In the genomic region with DNA sequence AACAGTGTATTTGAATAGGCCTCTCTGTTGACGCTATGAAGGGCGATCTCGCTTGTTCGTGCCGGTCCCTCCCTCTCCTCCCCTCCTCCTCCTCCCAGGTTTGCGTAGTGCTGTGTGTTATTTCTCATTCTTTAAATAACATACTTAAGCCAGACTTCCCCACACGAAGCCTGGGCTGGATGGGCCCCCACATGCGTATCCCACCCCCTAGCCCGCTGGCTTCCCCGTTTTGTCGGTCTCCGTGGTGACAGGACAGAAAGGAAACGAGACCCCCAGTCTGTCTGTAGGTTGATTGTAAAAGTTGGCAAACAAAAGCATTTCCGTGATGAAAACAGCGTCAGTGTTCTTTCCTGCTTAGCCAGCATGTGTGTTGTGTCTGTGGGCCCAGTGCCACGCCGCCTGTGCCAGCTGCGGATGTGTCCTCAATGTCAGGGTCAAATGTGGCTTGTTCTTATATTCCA, we compare ENCODE assay signal across 11 cellular contexts. TPM values are rescaled to one million over a fixed set of nuclear protein-coding genes. Genes with fewer than 3 reads are reported as not detected.
DNase-seq lines count a peak whose midpoint lies in the region; ATAC-seq and TF ChIP-seq lines count a peak whose summit lies in the region.
"Had no signal": no experiment of that assay in that cellular context is flagged by ENCODE, and none has a peak within 500 bp of the region (broad histone marks: within the 10 kb centered on the region; RNA-seq: fewer than 3 reads in every experiment).

No MANE protein-coding gene starts in this region.

- ATAC-seq in activated T-cell treated with anti-CD3 and anti-CD28 coated beads, Interleukin-2, amount 50 U/mL, for 4 hours: no peak
- no peak for ATAC-seq in GM21515 (IDR thresholded peaks at IDR 0.05; ENCODE audit: unreplicated experiment)
- ATAC-seq: K562 had no signal

- no peaks in the 10 kb centered on the region for H3K9me3 ChIP-seq in thyroid gland

- H3K4me3 Mint-ChIP-seq in activated T-cell treated with anti-CD3 and anti-CD28 coated beads, Interleukin-2, amount 50 U/mL, for 24 hours: no peak overlapping the region
- H3K4me3 Mint-ChIP-seq in activated T-cell treated with anti-CD3 and anti-CD28 coated beads, Interleukin-2, amount 50 U/mL, for 4 hours: no peak overlapping the region

- H3K4me1 Mint-ChIP-seq in activated T-cell treated with anti-CD3 and anti-CD28 coated beads, Interleukin-2, amount 50 U/mL, for 24 hours (ENCODE audit: low read depth): peaks cover 28% of the 10 kb centered on the region
- peaks cover 30% of the 10 kb centered on the region for H3K4me1 Mint-ChIP-seq in activated T-cell treated with anti-CD3 and anti-CD28 coated beads, Interleukin-2, amount 50 U/mL, for 4 hours (ENCODE audit: low read depth)

- WGBS in thyroid gland, 2 donors: 70 to 77% methylated on average over 18 of the region's 18 CpGs

- H3K36me3 ChIP-seq in thyroid gland: peaks cover 6 to 16% of the 10 kb centered on the region in 2 donors

- H3K36me3 Mint-ChIP-seq in activated T-cell treated with anti-CD3 and anti-CD28 coated beads, Interleukin-2, amount 50 U/mL, for 24 hours (ENCODE audit: low read depth): peaks cover 95% of the 10 kb centered on the region
- H3K36me3 Mint-ChIP-seq in activated T-cell treated with anti-CD3 and anti-CD28 coated beads, Interleukin-2, amount 50 U/mL, for 4 hours (ENCODE audit: insufficient read depth): peaks cover 45% of the 10 kb centered on the region

- no peaks in the 10 kb centered on the region for H3K27me3 Mint-ChIP-seq in activated T-cell treated with anti-CD3 and anti-CD28 coated beads, Interleukin-2, amount 50 U/mL, for 24 hours
- no peaks in the 10 kb centered on the region for H3K27me3 Mint-ChIP-seq in activated T-cell treated with anti-CD3 and anti-CD28 coated beads, Interleukin-2, amount 50 U/mL, for 4 hours (ENCODE audit: low read depth)

- no peak for DNase-seq in activated T-cell treated with anti-CD3 and anti-CD28 coated beads, Interleukin-2, amount 50 U/mL, for 24 hours
- DNase-seq in activated T-cell treated with anti-CD3 and anti-CD28 coated beads, Interleukin-2, amount 50 U/mL, for 4 hours: no peak
- DNase-seq in dermis microvascular lymphatic vessel endothelial cell (ENCODE audit: low read depth in 2 of 2) (peak; percentile 99 to 100), mesenteric fat pad (ENCODE audit: low spot score) (peak; percentile 87), thyroid gland (peak; percentile 47 to 49), NCI-H2171 treated with DMSO at 0.1 percent for 48 hours (lab: John Stamatoyannopoulos, UW) (no peak), LoVo (ENCODE audit: low spot score) (no peak)
- DNase-seq: ACHN; activated effector memory CD4-positive, alpha-beta T cell treated with anti-CD3 and anti-CD28 coated beads, Interleukin-2, amount 50 U/mL, for 16 hours had no signal

- peak overlapping the region in 2 of 3 donors; percentile 37 to 64 for H3K27ac ChIP-seq in thyroid gland

- H3K4me1 ChIP-seq in thyroid gland: peaks cover 19 to 38% of the 10 kb centered on the region in 2 donors

- H3K27me3 ChIP-seq in thyroid gland: no peaks in the 10 kb centered on the region

- no peak for TF ChIP-seq POLR2A in thyroid gland (IDR thresholded peaks at IDR 0.05)

- TF ChIP-seq CTCF in thyroid gland (IDR thresholded peaks at IDR 0.05): no peak

- intact Hi-C loops in thyroid gland (cut with DNase I): no loop called here

- H3K27ac Mint-ChIP-seq in activated T-cell treated with anti-CD3 and anti-CD28 coated beads, Interleukin-2, amount 50 U/mL, for 24 hours: peak overlapping the region; percentile 79

- H3K9me3 Mint-ChIP-seq in activated T-cell treated with anti-CD3 and anti-CD28 coated beads, Interleukin-2, amount 50 U/mL, for 24 hours: no peaks in the 10 kb centered on the region
- no peaks in the 10 kb centered on the region for H3K9me3 Mint-ChIP-seq in activated T-cell treated with anti-CD3 and anti-CD28 coated beads, Interleukin-2, amount 50 U/mL, for 4 hours

- H3K4me3 ChIP-seq in thyroid gland (replicated peaks in 1 of 3): no peak overlapping the region
- H3K4me3 ChIP-seq: K562 had no signal

RNA-seq across cellular contexts. Expression of a gene that starts 27.3 kb away (rescaled TPM):
- total RNA-seq in activated T-cell treated with anti-CD3 and anti-CD28 coated beads, Interleukin-2, amount 50 U/mL, for 4 hours: 10 to 100 TPM; 23.4 to 60.3 (median 27.5) TPM
- 9.0 and 25.2 TPM in 2 replicates for total RNA-seq in dermis microvascular lymphatic vessel endothelial cell
- 22.2 TPM for total RNA-seq in mesenteric fat pad
- total RNA-seq in thyroid gland: 100 to 1,000 TPM in 1 of 4 donors, 10 to 100 TPM in 3; 15.7 to 104 (median 75.3) TPM

RNA-seq across cellular contexts. Expression of a gene that starts 52.3 kb away (rescaled TPM):
- not detected for total RNA-seq in activated T-cell treated with anti-CD3 and anti-CD28 coated beads, Interleukin-2, amount 50 U/mL, for 4 hours
- total RNA-seq in dermis microvascular lymphatic vessel endothelial cell: not detected in 2 replicates
- total RNA-seq in mesenteric fat pad: not detected
- total RNA-seq in thyroid gland: 1 to 10 TPM in 3 of 4 donors, not detected in 1; 2.1 to 3.9 (median 2.6) TPM
- total RNA-seq: K562 had no signal

Comparison
In these comparisons a context has a peak if more than half of its experiments do, and no peak if none do; other contexts are left out.
1. DNase-seq: peak in dermis microvascular lymphatic vessel endothelial cell (2 of 2), mesenteric fat pad (single experiment) and thyroid gland (2 of 2); none in activated T-cell treated with anti-CD3 and anti-CD28 coated beads, Interleukin-2, amount 50 U/mL, for 24 hours (single experiment), activated T-cell treated with anti-CD3 and anti-CD28 coated beads, Interleukin-2, amount 50 U/mL, for 4 hours (single experiment), NCI-H2171 treated with DMSO at 0.1 percent for 48 hours (single experiment) and LoVo (single experiment).